ENCODE assay signal across 23 cellular contexts in genomic region chr13:74259641-74260040, GRCh38.
"Had no signal": no experiment of that assay in that cellular context is flagged by ENCODE, and none has a peak within 500 bp of the region (broad histone marks: within the 10 kb centered on the region; RNA-seq: fewer than 3 reads in every experiment).

No MANE protein-coding gene starts in this region.

- H3K27me3 Mint-ChIP-seq: activated CD4-positive, alpha-beta memory T cell treated with anti-CD3 and anti-CD28 coated beads for 36 hours had no signal

- H3K4me3 ChIP-seq: cardiac muscle cell, dorsolateral prefrontal cortex, lung, prostate gland, right atrium auricular region, suprapubic skin, transverse colon, uterus had no signal

- H3K9me3 ChIP-seq: prostate gland, suprapubic skin, uterus had no signal

- H3K27ac Mint-ChIP-seq: activated CD4-positive, alpha-beta memory T cell treated with anti-CD3 and anti-CD28 coated beads for 36 hours; WTC11 had no signal

- H3K27ac ChIP-seq: cardiac muscle cell, dorsolateral prefrontal cortex, prostate gland, right atrium auricular region, suprapubic skin, transverse colon, uterus had no signal

- H3K4me3 Mint-ChIP-seq: activated CD4-positive, alpha-beta memory T cell treated with anti-CD3 and anti-CD28 coated beads for 36 hours; activated T-cell treated with anti-CD3 and anti-CD28 coated beads, Interleukin-2, amount 50 U/mL, for 4 hours; neural crest cell; WTC11 had no signal

- H3K36me3 ChIP-seq: cardiac muscle cell, prostate gland, right atrium auricular region, suprapubic skin, transverse colon, uterus had no signal

- H3K27me3 ChIP-seq: cardiac muscle cell, right atrium auricular region, suprapubic skin, transverse colon, uterus had no signal

- DNase-seq: activated CD4-positive, alpha-beta memory T cell treated with anti-CD3 and anti-CD28 coated beads for 36 hours; activated CD4-positive, alpha-beta T cell treated with anti-CD3 and anti-CD28 coated beads for 4 hours; activated effector memory CD4-positive, alpha-beta T cell treated with anti-CD3 and anti-CD28 coated beads, Interleukin-2, amount 50 U/mL, for 16 hours; activated T-cell treated with anti-CD3 and anti-CD28 coated beads, Interleukin-2, amount 50 U/mL, for 4 hours; amygdala; foreskin melanocyte; hypothalamus; stimulated activated CD4-positive, alpha-beta T cell treated with anti-CD3 and anti-CD28 coated beads, Interleukin-12 subunit alpha, Interleukin-12 subunit beta, amount 100 ng/mL, for 4 hours; stimulated activated CD4-positive, alpha-beta T cell treated with anti-CD3 and anti-CD28 coated beads, Interleukin-1b, Interleukin-23, amount 100 ng/mL, for 48 hours; stimulated activated CD8-positive, alpha-beta memory T cell treated with anti-CD3 and anti-CD28 coated beads, Interleukin-4, amount 100 ng/mL, for 48 hours; stimulated activated naive CD4-positive, alpha-beta T cell; transverse colon; uterus had no signal

- H3K4me1 ChIP-seq: prostate gland, right atrium auricular region, suprapubic skin, transverse colon, uterus had no signal

- ATAC-seq: activated naive CD4-positive, alpha-beta T cell treated with anti-CD3 and anti-CD28 coated beads, Interleukin-2, amount 50 U/mL, for 72 hours; activated T-cell treated with anti-CD3 and anti-CD28 coated beads, Interleukin-2, amount 50 U/mL, for 4 hours; left lobe of liver; WTC11 had no signal
